1 cellular context compared by ENCODE assay signal in the genomic region with DNA sequence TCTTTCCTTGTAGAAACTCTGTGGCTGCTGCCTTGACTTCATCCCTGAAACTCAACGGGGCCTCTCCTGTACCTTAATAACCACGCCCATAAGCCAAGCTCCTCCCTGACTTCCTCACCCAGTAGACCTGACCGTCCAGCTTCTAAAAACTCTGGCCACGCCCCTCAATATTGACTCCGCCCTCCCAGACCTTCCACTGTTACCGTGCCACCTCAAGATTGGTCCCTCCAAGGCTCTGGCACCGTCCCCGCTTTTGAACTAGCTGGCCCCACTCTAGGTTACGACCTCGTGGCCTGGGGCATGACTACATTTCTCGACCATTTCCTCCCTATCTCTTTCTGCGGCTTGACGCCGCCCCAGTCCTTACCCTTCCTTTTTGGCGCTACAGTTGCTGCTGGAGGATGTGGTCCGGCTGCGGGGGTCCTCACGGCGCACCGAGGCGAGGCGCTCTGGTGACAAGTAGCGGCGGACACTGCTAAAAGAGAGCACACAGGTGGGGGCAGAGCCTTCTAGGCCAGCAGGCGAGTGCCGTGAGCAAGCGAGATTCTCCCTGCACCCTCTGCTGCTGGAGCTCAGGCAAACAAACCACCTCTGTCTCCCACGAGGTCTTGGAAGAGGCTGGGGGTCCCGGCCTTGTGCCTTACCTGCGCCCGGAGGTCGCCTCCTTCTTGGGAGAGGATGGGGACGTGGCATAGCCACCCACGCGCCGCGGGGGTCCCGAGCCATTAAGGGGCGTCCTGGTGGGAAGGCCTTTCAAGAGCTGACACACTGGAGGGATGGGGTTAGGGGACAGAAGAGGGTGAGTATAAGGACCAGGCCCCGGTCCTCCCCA.
TF ChIP-seq lines count a peak whose summit lies in the region.

No MANE protein-coding gene starts in this region.

TF ChIP-seq in K562, 482 proteins besides CTCF, POLR2A, EP300 and RAD21 (continues in another document):
- TF ChIP-seq, protein P1, sequence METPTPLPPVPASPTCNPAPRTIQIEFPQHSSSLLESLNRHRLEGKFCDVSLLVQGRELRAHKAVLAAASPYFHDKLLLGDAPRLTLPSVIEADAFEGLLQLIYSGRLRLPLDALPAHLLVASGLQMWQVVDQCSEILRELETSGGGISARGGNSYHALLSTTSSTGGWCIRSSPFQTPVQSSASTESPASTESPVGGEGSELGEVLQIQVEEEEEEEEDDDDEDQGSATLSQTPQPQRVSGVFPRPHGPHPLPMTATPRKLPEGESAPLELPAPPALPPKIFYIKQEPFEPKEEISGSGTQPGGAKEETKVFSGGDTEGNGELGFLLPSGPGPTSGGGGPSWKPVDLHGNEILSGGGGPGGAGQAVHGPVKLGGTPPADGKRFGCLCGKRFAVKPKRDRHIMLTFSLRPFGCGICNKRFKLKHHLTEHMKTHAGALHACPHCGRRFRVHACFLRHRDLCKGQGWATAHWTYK (CRISPR knock-in tag; IDR thresholded peaks at IDR 0.05) = no peak; the same call in 1 of the 2 replicates
- TF ChIP-seq BCL6 (CRISPR knock-in tag; IDR thresholded peaks at IDR 0.05) (no peak), ZNF766 (CRISPR knock-in tag; conservative IDR thresholded peaks at IDR 0.05) (no peak), ZFP30 (CRISPR knock-in tag; IDR thresholded peaks at IDR 0.05; ENCODE audit: borderline replicate concordance) (no peak), DIDO1 (tag; IDR thresholded peaks at IDR 0.05; ENCODE audit: low read depth) (no peak), ZNF668 (CRISPR knock-in tag; IDR thresholded peaks at IDR 0.05) (no peak), SMARCA4 (IDR thresholded peaks at IDR 0.05) (no peak), FOXA1 (IDR thresholded peaks at IDR 0.05; ENCODE audit: borderline replicate concordance) (no peak), TFAM (CRISPR knock-in tag; conservative IDR thresholded peaks at IDR 0.05) (no peak), CTBP1 (IDR thresholded peaks at IDR 0.05; ENCODE audit: borderline replicate concordance) (no peak), KAT7 (CRISPR knock-in tag; IDR thresholded peaks at IDR 0.05; ENCODE audit: borderline replicate concordance) (peak; percentile 80), NRF1 (conservative IDR thresholded peaks at IDR 0.05 in 1 of 2, IDR thresholded peaks at IDR 0.05 in 1 of 2) (peak in 1 of 2 experiments; percentile 16; a peak in 2 of 4 replicates), SAFB2 (IDR thresholded peaks at IDR 0.05; ENCODE audit: borderline replicate concordance, low read depth, low read length, severe bottlenecking) (no peak), ZC3H11A (IDR thresholded peaks at IDR 0.05; ENCODE audit: low read depth, low read length) (no peak), SPI1 (IDR thresholded peaks at IDR 0.05; ENCODE audit: borderline replicate concordance, low read depth, low read length) (peak; percentile 90), KAT8 (IDR thresholded peaks at IDR 0.05; ENCODE audit: low read depth) (no peak), POLR3A (IDR thresholded peaks at IDR 0.05; ENCODE audit: borderline replicate concordance, extremely low read depth, insufficient read depth, insufficient read length) (no peak), SETDB1 (IDR thresholded peaks at IDR 0.05; ENCODE audit: low read length) (no peak), FOXJ3 (CRISPR knock-in tag; IDR thresholded peaks at IDR 0.05) (no peak), JUN (IDR thresholded peaks at IDR 0.05; ENCODE audit: borderline replicate concordance, low read depth, low read length) (no peak; the same call in 1 of the 2 replicates), JUN (CRISPR knock-in tag; IDR thresholded peaks at IDR 0.05; ENCODE audit: borderline replicate concordance) (peak; percentile 57; the same call in 1 of the 2 replicates), MCM2 (IDR thresholded peaks at IDR 0.05; ENCODE audit: low read depth) (no peak), YY1 (IDR thresholded peaks at IDR 0.05; ENCODE audit: borderline replicate concordance in 1 of 3, control insufficient read depth in 1 of 3, extremely low read depth in 1 of 3, insufficient read depth in 3 of 3, insufficient read length in 1 of 3, insufficient replicate concordance in 2 of 3, low read depth in 1 of 3, low read length in 2 of 3) (peak in 1 of 3 experiments; percentile 7), NCOA4 (IDR thresholded peaks at IDR 0.05; ENCODE audit: partially characterized antibody) (no peak), GTF2A2 (tag; IDR thresholded peaks at IDR 0.05) (no peak), ZNF165 (CRISPR knock-in tag; IDR thresholded peaks at IDR 0.05; ENCODE audit: borderline replicate concordance) (no peak), BMI1 (IDR thresholded peaks at IDR 0.05; ENCODE audit: low read length) (no peak), ZNF41 (CRISPR knock-in tag; conservative IDR thresholded peaks at IDR 0.05) (no peak), U2AF2 (optimal IDR thresholded peaks at IDR 0.05; ENCODE audit: low read depth, low read length) (no peak), HLTF (IDR thresholded peaks at IDR 0.05) (no peak), ZNF695 (CRISPR knock-in tag; IDR thresholded peaks at IDR 0.05) (no peak), ZFPM2 (CRISPR knock-in tag; IDR thresholded peaks at IDR 0.05) (no peak), EHMT2 (IDR thresholded peaks at IDR 0.05) (no peak), ETS2 (tag; IDR thresholded peaks at IDR 0.05; ENCODE audit: borderline replicate concordance, poor library complexity, severe bottlenecking) (no peak), MTF1 (CRISPR knock-in tag; IDR thresholded peaks at IDR 0.05; ENCODE audit: borderline replicate concordance) (no peak), ZFX (CRISPR knock-in tag; IDR thresholded peaks at IDR 0.05) (peak; percentile 53), POLR2AphosphoS5 (IDR thresholded peaks at IDR 0.05; ENCODE audit: control insufficient read depth, insufficient read depth, low read depth, low read length) (peak; percentile 50; the same call in 1 of the 2 replicates), ILF3 (IDR thresholded peaks at IDR 0.05; ENCODE audit: borderline replicate concordance) (no peak), ERF (CRISPR knock-in tag; IDR thresholded peaks at IDR 0.05) (no peak)
- TF ChIP-seq, protein P2, sequence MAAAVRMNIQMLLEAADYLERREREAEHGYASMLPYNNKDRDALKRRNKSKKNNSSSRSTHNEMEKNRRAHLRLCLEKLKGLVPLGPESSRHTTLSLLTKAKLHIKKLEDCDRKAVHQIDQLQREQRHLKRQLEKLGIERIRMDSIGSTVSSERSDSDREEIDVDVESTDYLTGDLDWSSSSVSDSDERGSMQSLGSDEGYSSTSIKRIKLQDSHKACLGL (CRISPR knock-in tag; IDR thresholded peaks at IDR 0.05; ENCODE audit: borderline replicate concordance, poor library complexity, severe bottlenecking) = no peak
- TF ChIP-seq, protein P3, sequence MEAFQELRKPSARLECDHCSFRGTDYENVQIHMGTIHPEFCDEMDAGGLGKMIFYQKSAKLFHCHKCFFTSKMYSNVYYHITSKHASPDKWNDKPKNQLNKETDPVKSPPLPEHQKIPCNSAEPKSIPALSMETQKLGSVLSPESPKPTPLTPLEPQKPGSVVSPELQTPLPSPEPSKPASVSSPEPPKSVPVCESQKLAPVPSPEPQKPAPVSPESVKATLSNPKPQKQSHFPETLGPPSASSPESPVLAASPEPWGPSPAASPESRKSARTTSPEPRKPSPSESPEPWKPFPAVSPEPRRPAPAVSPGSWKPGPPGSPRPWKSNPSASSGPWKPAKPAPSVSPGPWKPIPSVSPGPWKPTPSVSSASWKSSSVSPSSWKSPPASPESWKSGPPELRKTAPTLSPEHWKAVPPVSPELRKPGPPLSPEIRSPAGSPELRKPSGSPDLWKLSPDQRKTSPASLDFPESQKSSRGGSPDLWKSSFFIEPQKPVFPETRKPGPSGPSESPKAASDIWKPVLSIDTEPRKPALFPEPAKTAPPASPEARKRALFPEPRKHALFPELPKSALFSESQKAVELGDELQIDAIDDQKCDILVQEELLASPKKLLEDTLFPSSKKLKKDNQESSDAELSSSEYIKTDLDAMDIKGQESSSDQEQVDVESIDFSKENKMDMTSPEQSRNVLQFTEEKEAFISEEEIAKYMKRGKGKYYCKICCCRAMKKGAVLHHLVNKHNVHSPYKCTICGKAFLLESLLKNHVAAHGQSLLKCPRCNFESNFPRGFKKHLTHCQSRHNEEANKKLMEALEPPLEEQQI (IDR thresholded peaks at IDR 0.05) = no peak
- TF ChIP-seq, protein P4, sequence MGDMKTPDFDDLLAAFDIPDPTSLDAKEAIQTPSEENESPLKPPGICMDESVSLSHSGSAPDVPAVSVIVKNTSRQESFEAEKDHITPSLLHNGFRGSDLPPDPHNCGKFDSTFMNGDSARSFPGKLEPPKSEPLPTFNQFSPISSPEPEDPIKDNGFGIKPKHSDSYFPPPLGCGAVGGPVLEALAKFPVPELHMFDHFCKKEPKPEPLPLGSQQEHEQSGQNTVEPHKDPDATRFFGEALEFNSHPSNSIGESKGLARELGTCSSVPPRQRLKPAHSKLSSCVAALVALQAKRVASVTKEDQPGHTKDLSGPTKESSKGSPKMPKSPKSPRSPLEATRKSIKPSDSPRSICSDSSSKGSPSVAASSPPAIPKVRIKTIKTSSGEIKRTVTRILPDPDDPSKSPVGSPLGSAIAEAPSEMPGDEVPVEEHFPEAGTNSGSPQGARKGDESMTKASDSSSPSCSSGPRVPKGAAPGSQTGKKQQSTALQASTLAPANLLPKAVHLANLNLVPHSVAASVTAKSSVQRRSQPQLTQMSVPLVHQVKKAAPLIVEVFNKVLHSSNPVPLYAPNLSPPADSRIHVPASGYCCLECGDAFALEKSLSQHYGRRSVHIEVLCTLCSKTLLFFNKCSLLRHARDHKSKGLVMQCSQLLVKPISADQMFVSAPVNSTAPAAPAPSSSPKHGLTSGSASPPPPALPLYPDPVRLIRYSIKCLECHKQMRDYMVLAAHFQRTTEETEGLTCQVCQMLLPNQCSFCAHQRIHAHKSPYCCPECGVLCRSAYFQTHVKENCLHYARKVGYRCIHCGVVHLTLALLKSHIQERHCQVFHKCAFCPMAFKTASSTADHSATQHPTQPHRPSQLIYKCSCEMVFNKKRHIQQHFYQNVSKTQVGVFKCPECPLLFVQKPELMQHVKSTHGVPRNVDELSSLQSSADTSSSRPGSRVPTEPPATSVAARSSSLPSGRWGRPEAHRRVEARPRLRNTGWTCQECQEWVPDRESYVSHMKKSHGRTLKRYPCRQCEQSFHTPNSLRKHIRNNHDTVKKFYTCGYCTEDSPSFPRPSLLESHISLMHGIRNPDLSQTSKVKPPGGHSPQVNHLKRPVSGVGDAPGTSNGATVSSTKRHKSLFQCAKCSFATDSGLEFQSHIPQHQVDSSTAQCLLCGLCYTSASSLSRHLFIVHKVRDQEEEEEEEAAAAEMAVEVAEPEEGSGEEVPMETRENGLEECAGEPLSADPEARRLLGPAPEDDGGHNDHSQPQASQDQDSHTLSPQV (IDR thresholded peaks at IDR 0.05) = peak; percentile 7; the same call in 1 of the 2 replicates
- TF ChIP-seq, protein P5, sequence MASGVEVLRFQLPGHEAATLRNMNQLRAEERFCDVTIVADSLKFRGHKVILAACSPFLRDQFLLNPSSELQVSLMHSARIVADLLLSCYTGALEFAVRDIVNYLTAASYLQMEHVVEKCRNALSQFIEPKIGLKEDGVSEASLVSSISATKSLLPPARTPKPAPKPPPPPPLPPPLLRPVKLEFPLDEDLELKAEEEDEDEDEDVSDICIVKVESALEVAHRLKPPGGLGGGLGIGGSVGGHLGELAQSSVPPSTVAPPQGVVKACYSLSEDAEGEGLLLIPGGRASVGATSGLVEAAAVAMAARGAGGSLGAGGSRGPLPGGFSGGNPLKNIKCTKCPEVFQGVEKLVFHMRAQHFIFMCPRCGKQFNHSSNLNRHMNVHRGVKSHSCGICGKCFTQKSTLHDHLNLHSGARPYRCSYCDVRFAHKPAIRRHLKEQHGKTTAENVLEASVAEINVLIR (CRISPR knock-in tag; IDR thresholded peaks at IDR 0.05) = no peak
- TF ChIP-seq, protein P6, sequence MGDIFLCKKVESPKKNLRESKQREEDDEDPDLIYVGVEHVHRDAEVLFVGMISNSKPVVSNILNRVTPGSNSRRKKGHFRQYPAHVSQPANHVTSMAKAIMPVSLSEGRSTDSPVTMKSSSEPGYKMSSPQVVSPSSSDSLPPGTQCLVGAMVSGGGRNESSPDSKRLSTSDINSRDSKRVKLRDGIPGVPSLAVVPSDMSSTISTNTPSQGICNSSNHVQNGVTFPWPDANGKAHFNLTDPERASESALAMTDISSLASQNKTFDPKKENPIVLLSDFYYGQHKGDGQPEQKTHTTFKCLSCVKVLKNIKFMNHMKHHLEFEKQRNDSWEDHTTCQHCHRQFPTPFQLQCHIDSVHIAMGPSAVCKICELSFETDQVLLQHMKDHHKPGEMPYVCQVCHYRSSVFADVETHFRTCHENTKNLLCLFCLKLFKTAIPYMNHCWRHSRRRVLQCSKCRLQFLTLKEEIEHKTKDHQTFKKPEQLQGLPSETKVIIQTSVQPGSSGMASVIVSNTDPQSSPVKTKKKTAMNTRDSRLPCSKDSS (IDR thresholded peaks at IDR 0.05; ENCODE audit: low read depth, partially characterized antibody) = no peak
- TF ChIP-seq, protein P7, sequence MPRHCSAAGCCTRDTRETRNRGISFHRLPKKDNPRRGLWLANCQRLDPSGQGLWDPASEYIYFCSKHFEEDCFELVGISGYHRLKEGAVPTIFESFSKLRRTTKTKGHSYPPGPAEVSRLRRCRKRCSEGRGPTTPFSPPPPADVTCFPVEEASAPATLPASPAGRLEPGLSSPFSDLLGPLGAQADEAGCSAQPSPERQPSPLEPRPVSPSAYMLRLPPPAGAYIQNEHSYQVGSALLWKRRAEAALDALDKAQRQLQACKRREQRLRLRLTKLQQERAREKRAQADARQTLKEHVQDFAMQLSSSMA (CRISPR knock-in tag; IDR thresholded peaks at IDR 0.05) = no peak
- TF ChIP-seq, protein P8, sequence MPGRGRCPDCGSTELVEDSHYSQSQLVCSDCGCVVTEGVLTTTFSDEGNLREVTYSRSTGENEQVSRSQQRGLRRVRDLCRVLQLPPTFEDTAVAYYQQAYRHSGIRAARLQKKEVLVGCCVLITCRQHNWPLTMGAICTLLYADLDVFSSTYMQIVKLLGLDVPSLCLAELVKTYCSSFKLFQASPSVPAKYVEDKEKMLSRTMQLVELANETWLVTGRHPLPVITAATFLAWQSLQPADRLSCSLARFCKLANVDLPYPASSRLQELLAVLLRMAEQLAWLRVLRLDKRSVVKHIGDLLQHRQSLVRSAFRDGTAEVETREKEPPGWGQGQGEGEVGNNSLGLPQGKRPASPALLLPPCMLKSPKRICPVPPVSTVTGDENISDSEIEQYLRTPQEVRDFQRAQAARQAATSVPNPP (IDR thresholded peaks at IDR 0.05; ENCODE audit: borderline replicate concordance, insufficient read depth, insufficient read length) = no peak
- TF ChIP-seq, protein P9, sequence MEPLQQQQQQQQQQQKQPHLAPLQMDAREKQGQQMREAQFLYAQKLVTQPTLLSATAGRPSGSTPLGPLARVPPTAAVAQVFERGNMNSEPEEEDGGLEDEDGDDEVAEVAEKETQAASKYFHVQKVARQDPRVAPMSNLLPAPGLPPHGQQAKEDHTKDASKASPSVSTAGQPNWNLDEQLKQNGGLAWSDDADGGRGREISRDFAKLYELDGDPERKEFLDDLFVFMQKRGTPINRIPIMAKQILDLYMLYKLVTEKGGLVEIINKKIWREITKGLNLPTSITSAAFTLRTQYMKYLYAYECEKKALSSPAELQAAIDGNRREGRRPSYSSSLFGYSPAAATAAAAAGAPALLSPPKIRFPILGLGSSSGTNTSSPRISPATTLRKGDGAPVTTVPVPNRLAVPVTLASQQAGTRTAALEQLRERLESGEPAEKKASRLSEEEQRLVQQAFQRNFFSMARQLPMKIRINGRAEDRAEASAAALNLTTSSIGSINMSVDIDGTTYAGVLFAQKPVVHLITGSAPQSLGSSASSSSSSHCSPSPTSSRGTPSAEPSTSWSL (CRISPR knock-in tag; IDR thresholded peaks at IDR 0.05; ENCODE audit: borderline replicate concordance) = 0 out of 2 replicates have a peak, but pooled peaks have one; percentile 6
